8 cellular contexts compared by ENCODE assay signal in the genomic region with DNA sequence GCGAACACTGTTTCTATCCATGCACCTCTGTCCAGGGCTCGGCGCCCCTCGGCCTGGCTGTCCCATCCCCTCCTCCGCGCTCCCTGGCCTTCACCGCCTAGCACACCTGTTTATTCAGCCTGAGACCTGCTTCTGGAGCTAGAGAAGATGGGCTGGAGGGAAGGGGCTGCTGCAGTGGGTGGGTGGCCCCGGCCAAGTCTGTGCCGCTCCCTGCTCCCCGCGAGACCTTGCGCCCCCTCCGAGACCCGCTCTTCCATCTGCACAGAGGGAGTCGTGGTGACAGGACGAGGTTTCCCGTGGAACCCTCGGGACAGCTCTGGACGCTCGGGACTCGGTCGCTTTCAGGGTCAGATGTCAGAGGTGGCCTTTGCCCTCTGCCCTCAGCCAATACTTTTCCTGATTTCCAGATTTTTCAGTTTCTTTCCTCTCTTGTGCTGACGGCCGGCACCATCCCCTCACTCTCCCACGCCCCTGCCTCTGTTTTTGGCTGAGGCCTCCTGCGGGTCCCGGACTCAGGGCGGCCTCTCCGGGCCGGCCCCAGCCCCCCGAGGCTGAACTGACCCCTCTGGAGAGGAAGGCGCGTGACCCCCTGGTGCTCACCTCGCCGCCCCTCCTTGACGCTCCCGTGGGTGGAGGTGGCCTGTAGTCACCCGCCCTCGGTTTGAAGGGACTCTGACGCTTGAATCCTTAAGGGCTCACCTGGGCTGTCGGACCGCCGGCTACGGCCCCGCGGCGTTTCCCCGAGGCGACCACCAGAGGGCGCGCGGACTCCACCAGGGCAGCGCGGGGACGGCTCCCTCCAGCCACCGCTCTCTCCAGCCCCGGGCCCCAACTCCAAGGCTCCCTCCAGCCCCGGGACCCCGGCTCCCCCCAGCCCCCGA. TPM values are rescaled to one million over a fixed set of nuclear protein-coding genes. Genes with fewer than 3 reads are reported as not detected.
A peak's percentile ranks its signal among the peaks of the same experiment; 100 is the strongest.
DNase-seq lines count a peak whose midpoint lies in the region; ATAC-seq and TF ChIP-seq lines count a peak whose summit lies in the region.

No MANE protein-coding gene starts in this region.

- WGBS in heart left ventricle, 4 donors, result 26 to 46% (median 30%) methylated on average over 32 to 60 of the region's 60 CpGs
- WGBS in sigmoid colon, 2 donors, result 28 to 30% methylated on average over 60 of the region's 60 CpGs

- TF ChIP-seq POLR2A in heart left ventricle (IDR thresholded peaks at IDR 0.05) (no peak), sigmoid colon (IDR thresholded peaks at IDR 0.05) (no peak)

- H3K27ac ChIP-seq in heart left ventricle, result no peak overlapping the region
- no peak overlapping the region for H3K27ac ChIP-seq in sigmoid colon

- peak; percentile 83 for ATAC-seq in HG02885 (IDR thresholded peaks at IDR 0.05; ENCODE audit: poor library complexity, unreplicated experiment)
- peak in 3 of 4 donors; percentile 41 to 84 (median 69) for ATAC-seq in heart left ventricle
- no peak for ATAC-seq in HG02938 (IDR thresholded peaks at IDR 0.05; ENCODE audit: unreplicated experiment)

- TF ChIP-seq CTCF in heart left ventricle (IDR thresholded peaks at IDR 0.05) (peak; percentile 66 to 94 (median 88)), sigmoid colon (IDR thresholded peaks at IDR 0.05) (peak; percentile 11 to 85 (median 58))

- DNase-seq in DMS 273 (lab: John Stamatoyannopoulos, UW; ENCODE audit: unreplicated experiment), result peak; percentile 73
- no peak for DNase-seq in DMS 273 treated with DMSO at 0.1 percent for 48 hours (lab: John Stamatoyannopoulos, UW)
- DNase-seq in RPMI8226, result peak; percentile 65
- peak; percentile 69 for DNase-seq in activated naive CD4-positive, alpha-beta T cell treated with Interleukin-2 at 50 U/mL for 16 hours
- peak; percentile 45 to 85 (median 59) for DNase-seq in heart left ventricle
- DNase-seq in sigmoid colon, result no peak

- intact Hi-C loops in heart left ventricle (cut with DNase I), result loop anchor here in 9 of 10 donors (2.0 to 10.0 kb wide), 9 partner anchors 676 to 1151 kb away; partner anchors contain the start of gene NOM1 (in 1 of the 9)
- intact Hi-C loops in sigmoid colon (cut with DNase I), result no loop called here

- no peak for TF ChIP-seq EP300 in sigmoid colon (IDR thresholded peaks at IDR 0.05)

- no peaks in the 10 kb centered on the region for H3K36me3 ChIP-seq in heart left ventricle
- no peaks in the 10 kb centered on the region for H3K36me3 ChIP-seq in sigmoid colon

- H3K9me3 ChIP-seq in heart left ventricle, result no peaks in the 10 kb centered on the region
- H3K9me3 ChIP-seq in sigmoid colon, result no peaks in the 10 kb centered on the region

- H3K4me3 ChIP-seq in heart left ventricle (no peak overlapping the region), sigmoid colon (peak overlapping the region in 1 of 4 donors; percentile 3)

- H3K27me3 ChIP-seq in heart left ventricle (peaks cover 14 to 62% (median 36%) of the 10 kb centered on the region in 9 donors), sigmoid colon (peaks cover 16 to 59% (median 38%) of the 10 kb centered on the region in 3 donors)

- peaks cover 0 to 9% (median 4%) of the 10 kb centered on the region in 12 donors for H3K4me1 ChIP-seq in heart left ventricle
- peaks cover 0 to 9% (median 4%) of the 10 kb centered on the region in 4 donors for H3K4me1 ChIP-seq in sigmoid colon

RNA-seq across cellular contexts. Expression of gene SHH, which starts 15.6 kb away (rescaled TPM):
- total RNA-seq in heart left ventricle (not detected), sigmoid colon (not detected)
- polyA plus RNA-seq in heart left ventricle (not detected), sigmoid colon (1 to 10 TPM in 1 of 3 donors, under 1 TPM in 2; 0.46 to 1.8 (median 0.60) TPM)

Comparison
In these comparisons a context has a peak if more than half of its experiments do, and no peak if none do; other contexts are left out.
1. DNase-seq: peak in DMS 273 (single experiment), RPMI8226 (single experiment), activated naive CD4-positive, alpha-beta T cell treated with Interleukin-2 at 50 U/mL for 16 hours (single experiment) and heart left ventricle (5 of 5); none in DMS 273 treated with DMSO at 0.1 percent for 48 hours (single experiment) and sigmoid colon (single experiment).